ENCODE assay signal across 8 cellular contexts in the genomic region with DNA sequence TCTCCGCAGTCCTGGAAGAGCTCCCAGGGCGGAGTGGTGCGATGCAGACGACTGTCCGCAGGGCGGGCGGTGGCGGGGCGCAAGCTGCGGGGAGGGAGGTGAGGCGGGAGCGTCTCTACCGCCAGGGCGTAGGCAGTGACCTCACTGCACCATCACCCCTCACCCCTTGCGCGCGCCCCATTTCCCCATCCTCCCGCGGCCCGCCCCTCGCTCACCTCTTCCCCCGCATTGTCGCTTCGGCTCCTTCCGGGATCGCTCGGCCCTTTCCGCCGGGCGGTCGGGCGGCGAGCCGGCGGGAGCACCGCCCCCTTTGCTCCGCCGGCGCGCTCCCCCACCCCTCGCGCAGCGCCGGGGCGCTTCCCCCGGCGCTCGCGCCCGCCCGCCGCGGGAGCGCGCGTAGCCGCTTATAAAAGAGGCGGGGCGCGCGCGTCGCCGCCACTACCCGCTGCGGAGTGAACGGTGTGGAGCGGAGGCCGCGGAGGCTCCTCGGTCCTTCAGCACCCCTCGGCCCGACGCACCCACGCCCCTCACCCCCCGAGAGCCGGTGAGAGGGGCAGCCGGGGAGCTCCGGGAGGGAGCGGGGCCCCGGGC. TPM values are rescaled to one million over a fixed set of nuclear protein-coding genes. Genes with fewer than 3 reads are reported as not detected.
DNase-seq lines count a peak whose midpoint lies in the region; ATAC-seq and TF ChIP-seq lines count a peak whose summit lies in the region.

A gene (plus strand): TSS at position 435 of the 591 bp plus-strand sequence. CDS start 14,154 bp downstream, outside the sequence.

- no peaks in the 10 kb centered on the region for H3K9me2 ChIP-seq in MM.1S (replicated peaks; ENCODE audit: insufficient read depth, low read length)

- no peaks in the 10 kb centered on the region for H3K9me3 Mint-ChIP-seq in neural progenitor cell

- TF ChIP-seq CTCF in MM.1S (IDR thresholded peaks at IDR 0.05; ENCODE audit: low read length) (no peak), foreskin keratinocyte (conservative IDR thresholded peaks at IDR 0.05) (no peak), neural progenitor cell (IDR thresholded peaks at IDR 0.05) (peak; percentile 12)

- peaks cover 2% of the 10 kb centered on the region for H3K27me3 Mint-ChIP-seq in neural progenitor cell (ENCODE audit: insufficient read depth, low read depth)

- no peaks in the 10 kb centered on the region for H3K36me3 Mint-ChIP-seq in neural progenitor cell

- peak within 1 kb of the TSS; percentile 22 for H3K27ac Mint-ChIP-seq in neural progenitor cell

- H3K4me2 ChIP-seq in MM.1S (ENCODE audit: low read depth, low read length) (peak within 1 kb of the TSS; percentile 97), neural progenitor cell (peak within 1 kb of the TSS; percentile 91)

- H3K9ac ChIP-seq in MM.1S (ENCODE audit: low read length) (peak within 1 kb of the TSS; percentile 79), neural progenitor cell (peak within 1 kb of the TSS; percentile 76), stomach smooth muscle (ENCODE audit: low read length in 2 of 2) (peak within 1 kb of the TSS; percentile 80 to 82)

- H4K20me1 ChIP-seq in MM.1S (ENCODE audit: insufficient read depth, low read length) (no peaks in the 10 kb centered on the region), neural progenitor cell (ENCODE audit: low read depth) (peaks cover 41% of the 10 kb centered on the region)

- H3K27ac ChIP-seq in MM.1S (ENCODE audit: low read length) = peak within 1 kb of the TSS; percentile 24; the same call in 1 of the 2 replicates
- peak within 1 kb of the TSS; percentile 56 for H3K27ac ChIP-seq in foreskin keratinocyte
- peak within 1 kb of the TSS; percentile 76 for H3K27ac ChIP-seq in neural progenitor cell
- peak within 1 kb of the TSS; percentile 94 for H3K27ac ChIP-seq in stomach smooth muscle (ENCODE audit: low read length)

- peak within 1 kb of the TSS; percentile 92 for H3K4me3 Mint-ChIP-seq in neural progenitor cell

- H3F3A ChIP-seq in MM.1S (ENCODE audit: insufficient read depth, low read length) (peaks cover 12% of the 10 kb centered on the region; the same call in 1 of the 2 replicates), neural progenitor cell (ENCODE audit: low read depth) (peaks cover 21% of the 10 kb centered on the region)

- no peaks in the 10 kb centered on the region for H3K27me3 ChIP-seq in MM.1S (replicated peaks; ENCODE audit: insufficient read depth, low read length)
- no peaks in the 10 kb centered on the region for H3K27me3 ChIP-seq in foreskin keratinocyte
- H3K27me3 ChIP-seq in neural progenitor cell = no peaks in the 10 kb centered on the region
- H3K27me3 ChIP-seq in stomach smooth muscle (ENCODE audit: control insufficient read depth in 1 of 2, insufficient read depth in 2 of 2, low read length in 2 of 2) = no peaks in the 10 kb centered on the region

- H3K36me3 ChIP-seq in MM.1S (replicated peaks; ENCODE audit: insufficient read depth, low read length) = no peaks in the 10 kb centered on the region
- H3K36me3 ChIP-seq in neural progenitor cell = no peaks in the 10 kb centered on the region
- peaks cover 0 to 2% of the 10 kb centered on the region in 2 donors for H3K36me3 ChIP-seq in stomach smooth muscle (ENCODE audit: control insufficient read depth in 2 of 2, insufficient read depth in 2 of 2, low read length in 2 of 2)

- H3K4me3 ChIP-seq in MM.1S (ENCODE audit: low read length) = peak within 1 kb of the TSS; percentile 88
- H3K4me3 ChIP-seq in neural progenitor cell = peak within 1 kb of the TSS; percentile 94
- peak within 1 kb of the TSS; percentile 79 to 85 for H3K4me3 ChIP-seq in stomach smooth muscle (ENCODE audit: low read length in 2 of 2)

- peaks cover 39% of the 10 kb centered on the region for H3K4me1 Mint-ChIP-seq in neural progenitor cell

- H3K9me3 ChIP-seq in MM.1S (replicated peaks; ENCODE audit: insufficient read depth, low read length) (no peaks in the 10 kb centered on the region), neural progenitor cell (ENCODE audit: low read depth) (no peaks in the 10 kb centered on the region), stomach smooth muscle (ENCODE audit: control insufficient read depth in 2 of 2, low read length in 2 of 2) (no peaks in the 10 kb centered on the region)

- peak; percentile 75 for ATAC-seq in foreskin keratinocyte

- H3K79me2 ChIP-seq in MM.1S (ENCODE audit: low read length) (peaks cover 47% of the 10 kb centered on the region), neural progenitor cell (ENCODE audit: low read depth) (peaks cover 43% of the 10 kb centered on the region)

- DNase-seq in GDM1 (lab: John Stamatoyannopoulos, UW) = peak; percentile 88
- DNase-seq in HCEC 1CT = peak; percentile 90
- DNase-seq in MM.1S = peak; percentile 90
- peak; percentile 82 for DNase-seq in SIG-M5 treated with dmso at 0.1 percent for 504 hours (lab: John Stamatoyannopoulos, UW; ENCODE audit: unreplicated experiment)
- peak; percentile 93 for DNase-seq in activated gamma-delta T cell (lab: John Stamatoyannopoulos, UW)
- peak; percentile 60 to 76 for DNase-seq in foreskin keratinocyte
- peak; percentile 96 for DNase-seq in neural progenitor cell (ENCODE audit: low spot score)

- H2AFZ ChIP-seq in MM.1S (ENCODE audit: low read length) (peak within 1 kb of the TSS; percentile 98), neural progenitor cell (replicated peaks) (peak within 1 kb of the TSS; percentile 64)

- H3K4me1 ChIP-seq in MM.1S (ENCODE audit: low read length) (peaks cover 23% of the 10 kb centered on the region), foreskin keratinocyte (peaks cover 39% of the 10 kb centered on the region), neural progenitor cell (peaks cover 28% of the 10 kb centered on the region), stomach smooth muscle (ENCODE audit: control insufficient read depth, insufficient read depth, low read length) (peaks cover 45% of the 10 kb centered on the region)

RNA-seq across cellular contexts. Expression of the gene that starts here (rescaled TPM):
- 128 and 131 TPM in 2 replicates for total RNA-seq in foreskin keratinocyte
- polyA plus RNA-seq in foreskin keratinocyte = 87.3 and 89.6 TPM in 2 replicates
- 112 and 141 TPM in 2 replicates for total RNA-seq in neural progenitor cell (ENCODE audit: low replicate concordance)

Comparison
In these comparisons a context has a peak if more than half of its experiments do, and no peak if none do; other contexts are left out.
1. Peak in every context shown above with its lines: DNase-seq, ATAC-seq, H3K4me3 ChIP-seq and H3K27ac ChIP-seq.
2. H3K27ac ChIP-seq: peak in every context shown above with its lines; median percentile 94 in stomach smooth muscle; 76 in neural progenitor cell; 56 in foreskin keratinocyte; 24 in MM.1S.